8 cellular contexts compared by ENCODE assay signal in genomic region chr3:47163990-47164848, GRCh38.
DNase-seq lines count a peak whose midpoint lies in the region; ATAC-seq lines count a peak whose summit lies in the region.

A gene with protein sequence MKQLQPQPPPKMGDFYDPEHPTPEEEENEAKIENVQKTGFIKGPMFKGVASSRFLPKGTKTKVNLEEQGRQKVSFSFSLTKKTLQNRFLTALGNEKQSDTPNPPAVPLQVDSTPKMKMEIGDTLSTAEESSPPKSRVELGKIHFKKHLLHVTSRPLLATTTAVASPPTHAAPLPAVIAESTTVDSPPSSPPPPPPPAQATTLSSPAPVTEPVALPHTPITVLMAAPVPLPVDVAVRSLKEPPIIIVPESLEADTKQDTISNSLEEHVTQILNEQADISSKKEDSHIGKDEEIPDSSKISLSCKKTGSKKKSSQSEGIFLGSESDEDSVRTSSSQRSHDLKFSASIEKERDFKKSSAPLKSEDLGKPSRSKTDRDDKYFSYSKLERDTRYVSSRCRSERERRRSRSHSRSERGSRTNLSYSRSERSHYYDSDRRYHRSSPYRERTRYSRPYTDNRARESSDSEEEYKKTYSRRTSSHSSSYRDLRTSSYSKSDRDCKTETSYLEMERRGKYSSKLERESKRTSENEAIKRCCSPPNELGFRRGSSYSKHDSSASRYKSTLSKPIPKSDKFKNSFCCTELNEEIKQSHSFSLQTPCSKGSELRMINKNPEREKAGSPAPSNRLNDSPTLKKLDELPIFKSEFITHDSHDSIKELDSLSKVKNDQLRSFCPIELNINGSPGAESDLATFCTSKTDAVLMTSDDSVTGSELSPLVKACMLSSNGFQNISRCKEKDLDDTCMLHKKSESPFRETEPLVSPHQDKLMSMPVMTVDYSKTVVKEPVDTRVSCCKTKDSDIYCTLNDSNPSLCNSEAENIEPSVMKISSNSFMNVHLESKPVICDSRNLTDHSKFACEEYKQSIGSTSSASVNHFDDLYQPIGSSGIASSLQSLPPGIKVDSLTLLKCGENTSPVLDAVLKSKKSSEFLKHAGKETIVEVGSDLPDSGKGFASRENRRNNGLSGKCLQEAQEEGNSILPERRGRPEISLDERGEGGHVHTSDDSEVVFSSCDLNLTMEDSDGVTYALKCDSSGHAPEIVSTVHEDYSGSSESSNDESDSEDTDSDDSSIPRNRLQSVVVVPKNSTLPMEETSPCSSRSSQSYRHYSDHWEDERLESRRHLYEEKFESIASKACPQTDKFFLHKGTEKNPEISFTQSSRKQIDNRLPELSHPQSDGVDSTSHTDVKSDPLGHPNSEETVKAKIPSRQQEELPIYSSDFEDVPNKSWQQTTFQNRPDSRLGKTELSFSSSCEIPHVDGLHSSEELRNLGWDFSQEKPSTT (N-terminal part only) (minus strand): TSS chr3:47164113. CDS start chr3:47163924, 189 bp downstream.

- DNase-seq in AG08395 (ENCODE audit: low spot score): peak; percentile 94
- peak; percentile 92 for DNase-seq in NCI-H226
- DNase-seq in activated CD4-positive, CD25-positive, alpha-beta regulatory T cell treated with anti-CD3 and anti-CD28 coated beads, Interleukin-2, amount 50 U/mL, for 16 hours (ENCODE audit: low read depth, low spot score): peak; percentile 68
- DNase-seq in central memory CD4-positive, alpha-beta T cell: peak; percentile 83
- peak; percentile 97 for DNase-seq in islet precursor cell
- DNase-seq in stimulated activated CD4-positive, alpha-beta T cell treated with anti-CD3 and anti-CD28 coated beads, Interleukin-12 subunit alpha, Interleukin-12 subunit beta, amount 100 ng/mL, for 4 hours: peak; percentile 79

- ATAC-seq in GM18870 (IDR thresholded peaks at IDR 0.05; ENCODE audit: unreplicated experiment) (peak; percentile 43), HG03108 (IDR thresholded peaks at IDR 0.05; ENCODE audit: unreplicated experiment) (peak; percentile 65)

Comparison
In these comparisons a context has a peak if more than half of its experiments do, and no peak if none do; other contexts are left out.
1. Peak in every context shown above with its lines: DNase-seq and ATAC-seq.